Comparison of ENCODE assay signal across 24 cellular contexts in genomic region chr1:78070210-78070609, GRCh38. TPM values are rescaled to one million over a fixed set of nuclear protein-coding genes. Genes with fewer than 3 reads are reported as not detected.
DNase-seq lines count a peak whose midpoint lies in the region; ATAC-seq and TF ChIP-seq lines count a peak whose summit lies in the region.
"Had no signal": no experiment of that assay in that cellular context is flagged by ENCODE, and none has a peak within 500 bp of the region (broad histone marks: within the 10 kb centered on the region; RNA-seq: fewer than 3 reads in every experiment).

No MANE protein-coding gene starts in this region.

- H3K36me3 ChIP-seq in left ventricle myocardium inferior = no peaks in the 10 kb centered on the region
- no peaks in the 10 kb centered on the region for H3K36me3 ChIP-seq in PC-3 (ENCODE audit: low read depth, low read length)
- H3K36me3 ChIP-seq in aorta (ENCODE audit: control insufficient read depth in 1 of 2, insufficient read depth in 2 of 2, low read length in 1 of 2) = no peaks in the 10 kb centered on the region
- H3K36me3 ChIP-seq: uterus had no signal

- no peaks in the 10 kb centered on the region for H3K9me3 ChIP-seq in left ventricle myocardium inferior (replicated peaks)
- no peaks in the 10 kb centered on the region for H3K9me3 ChIP-seq in PC-3 (ENCODE audit: low read length)
- no peaks in the 10 kb centered on the region for H3K9me3 ChIP-seq in aorta (ENCODE audit: control insufficient read depth, low read length)
- H3K9me3 ChIP-seq: uterus had no signal

- no peaks in the 10 kb centered on the region for H3K9me2 ChIP-seq in PC-3 (replicated peaks; ENCODE audit: low read length)

- no peak for TF ChIP-seq CTCF in left ventricle myocardium inferior (IDR thresholded peaks at IDR 0.05; ENCODE audit: borderline replicate concordance)
- no peak for TF ChIP-seq CTCF in PC-3 (conservative IDR thresholded peaks at IDR 0.05; ENCODE audit: low read depth, low read length)
- no peak for TF ChIP-seq CTCF in foreskin keratinocyte (conservative IDR thresholded peaks at IDR 0.05)

- no peak for ATAC-seq in Right ventricle myocardium superior (ENCODE audit: poor library complexity)
- ATAC-seq in PC-3 = peak; percentile 10
- peak; percentile 1 for ATAC-seq in foreskin keratinocyte
- no peak for ATAC-seq in stimulated activated naive B cell treated with anti-CD40 and anti-IgM and Interleukin-4, amounts not matched to agents 10 μg/mL and 1 μg/mL and 100 μg/mL, for 72 hours (replicated peaks)
- no peak for ATAC-seq in GM19351 (IDR thresholded peaks at IDR 0.05; ENCODE audit: unreplicated experiment)
- ATAC-seq in naive thymus-derived CD8-positive, alpha-beta T cell = no peak
- no peak for ATAC-seq in aorta (ENCODE audit: low FRiP score)
- ATAC-seq: T-helper 17 cell had no signal

- peak overlapping the region; percentile 78 for H3K27ac ChIP-seq in left ventricle myocardium inferior (replicated peaks)
- H3K27ac ChIP-seq in PC-3 (ENCODE audit: low read length) = peak overlapping the region; percentile 90
- H3K27ac ChIP-seq in foreskin keratinocyte = peak overlapping the region; percentile 70
- peak overlapping the region in 1 of 2 donors; percentile 28 for H3K27ac ChIP-seq in aorta (ENCODE audit: low read depth in 1 of 2, low read length in 2 of 2)
- H3K27ac ChIP-seq: KMS-11 had no signal

- 57 to 73% methylated on average over 2 of the region's 2 CpGs for WGBS in aorta, 2 donors

- H3K79me2 ChIP-seq in PC-3 (ENCODE audit: low read length) = no peaks in the 10 kb centered on the region

- BruUV-seq in PC-3 (replicated peaks; lab: Mats Ljungman, UMichigan) = no TSS peak

- H3K4me3 Mint-ChIP-seq in stimulated activated naive B cell treated with anti-CD40 and anti-IgM and Interleukin-4, amounts not matched to agents 10 μg/mL and 1 μg/mL and 100 μg/mL, for 72 hours = no peak overlapping the region
- no peak overlapping the region for H3K4me3 Mint-ChIP-seq in naive thymus-derived CD8-positive, alpha-beta T cell
- H3K4me3 Mint-ChIP-seq: activated naive CD8-positive, alpha-beta T cell treated with anti-CD3 and anti-CD28 coated beads, Interleukin-2, amount 50 U/mL, for 24 hours; CD14-positive monocyte; T-helper 17 cell had no signal

- H3K9me3 Mint-ChIP-seq in stimulated activated naive B cell treated with anti-CD40 and anti-IgM and Interleukin-4, amounts not matched to agents 10 μg/mL and 1 μg/mL and 100 μg/mL, for 72 hours = no peaks in the 10 kb centered on the region
- H3K9me3 Mint-ChIP-seq in naive thymus-derived CD8-positive, alpha-beta T cell = no peaks in the 10 kb centered on the region
- H3K9me3 Mint-ChIP-seq: activated naive CD8-positive, alpha-beta T cell treated with anti-CD3 and anti-CD28 coated beads, Interleukin-2, amount 50 U/mL, for 24 hours had no signal

- POLR2A ChIA-PET in PC-3 (lab: Charles Lee; ENCODE audit: unreplicated experiment) = interaction anchor here (0.5 to 1.0 kb wide), 2 partner anchors 66 to 381 kb away, joined by 3 to 4 read pairs; partner anchors contain the start of gene DNAJB4
- POLR2A ChIA-PET in naive thymus-derived CD8-positive, alpha-beta T cell (lab: Charles Lee) = no interaction called here

- no peak overlapping the region for H3K4me3 ChIP-seq in left ventricle myocardium inferior
- peak overlapping the region; percentile 24; the same call in 1 of the 2 replicates for H3K4me3 ChIP-seq in PC-3 (ENCODE audit: low read length)
- no peak overlapping the region for H3K4me3 ChIP-seq in aorta (ENCODE audit: low read length in 2 of 2)
- H3K4me3 ChIP-seq: hepatocyte, lung, uterus had no signal

- DNase-seq in left ventricle myocardium inferior (no peak), Right ventricle myocardium superior (no peak), PC-3 (no peak), foreskin keratinocyte (peak in 1 of 2 donors; percentile 18), aorta (no peak)
- DNase-seq in stimulated activated naive B cell treated with anti-CD40 and anti-IgM and Interleukin-4, amounts not matched to agents 10 μg/mL and 1 μg/mL and 100 μg/mL, for 72 hours = no peak
- no peak for DNase-seq in naive thymus-derived CD8-positive, alpha-beta T cell
- DNase-seq: activated CD4-positive, alpha-beta T cell treated with anti-CD3 and anti-CD28 coated beads, Interleukin-2, amount 50 U/mL, for 4 hours; activated effector memory CD4-positive, alpha-beta T cell treated with anti-CD3 and anti-CD28 coated beads, Interleukin-2, amount 50 U/mL, for 16 hours; activated naive CD8-positive, alpha-beta T cell treated with anti-CD3 and anti-CD28 coated beads, Interleukin-2, amount 50 U/mL, for 24 hours; cortex of kidney; DMS 273 treated with DMSO at 0.1 percent for 48 hours; MV-4-11; NCI-H2107; SIG-M5; T-helper 17 cell; uterus had no signal

- H3K36me3 Mint-ChIP-seq in stimulated activated naive B cell treated with anti-CD40 and anti-IgM and Interleukin-4, amounts not matched to agents 10 μg/mL and 1 μg/mL and 100 μg/mL, for 72 hours = no peaks in the 10 kb centered on the region
- H3K36me3 Mint-ChIP-seq in naive thymus-derived CD8-positive, alpha-beta T cell = no peaks in the 10 kb centered on the region
- H3K36me3 Mint-ChIP-seq: CD14-positive monocyte had no signal

- peaks cover 0 to 5% of the 10 kb centered on the region in 2 donors for H3K4me1 Mint-ChIP-seq in stimulated activated naive B cell treated with anti-CD40 and anti-IgM and Interleukin-4, amounts not matched to agents 10 μg/mL and 1 μg/mL and 100 μg/mL, for 72 hours
- no peaks in the 10 kb centered on the region for H3K4me1 Mint-ChIP-seq in naive thymus-derived CD8-positive, alpha-beta T cell
- H3K4me1 Mint-ChIP-seq: T-helper 17 cell had no signal

- no peak overlapping the region for H3K27ac Mint-ChIP-seq in stimulated activated naive B cell treated with anti-CD40 and anti-IgM and Interleukin-4, amounts not matched to agents 10 μg/mL and 1 μg/mL and 100 μg/mL, for 72 hours
- H3K27ac Mint-ChIP-seq in naive thymus-derived CD8-positive, alpha-beta T cell = no peak overlapping the region
- H3K27ac Mint-ChIP-seq: activated naive CD8-positive, alpha-beta T cell treated with anti-CD3 and anti-CD28 coated beads, Interleukin-2, amount 50 U/mL, for 24 hours; T-helper 17 cell had no signal

- H3K4me1 ChIP-seq in left ventricle myocardium inferior = peaks cover 61% of the 10 kb centered on the region
- H3K4me1 ChIP-seq in PC-3 (ENCODE audit: insufficient read depth, low read length) = peaks cover 33% of the 10 kb centered on the region
- peaks cover 24% of the 10 kb centered on the region for H3K4me1 ChIP-seq in foreskin keratinocyte
- H3K4me1 ChIP-seq in aorta (ENCODE audit: control insufficient read depth in 1 of 2, insufficient read depth in 2 of 2, low read length in 2 of 2) = no peaks in the 10 kb centered on the region
- H3K4me1 ChIP-seq: uterus had no signal

- peak overlapping the region; percentile 60 for H3K9ac ChIP-seq in PC-3 (ENCODE audit: low read length)
- H3K9ac ChIP-seq: KMS-11 had no signal

- H4K20me1 ChIP-seq in PC-3 (ENCODE audit: low read length) = no peaks in the 10 kb centered on the region

- no peaks in the 10 kb centered on the region for H3F3A ChIP-seq in PC-3 (ENCODE audit: low read length, unreplicated experiment)

- peak overlapping the region; percentile 71 for H3K4me2 ChIP-seq in PC-3 (ENCODE audit: low read length)
- H3K4me2 ChIP-seq: hepatocyte, KMS-11 had no signal

- H2AFZ ChIP-seq in PC-3 (ENCODE audit: low read length) = no peak overlapping the region
- H2AFZ ChIP-seq: hepatocyte had no signal

- peaks cover 6 to 7% of the 10 kb centered on the region in 2 donors for H3K27me3 Mint-ChIP-seq in stimulated activated naive B cell treated with anti-CD40 and anti-IgM and Interleukin-4, amounts not matched to agents 10 μg/mL and 1 μg/mL and 100 μg/mL, for 72 hours
- peaks cover 1 to 22% (median 3%) of the 10 kb centered on the region in 5 donors for H3K27me3 Mint-ChIP-seq in naive thymus-derived CD8-positive, alpha-beta T cell

- CTCF ChIA-PET in PC-3 (lab: Charles Lee) = interaction anchor here (1.0 to 1.2 kb wide), 2 partner anchors 44 to 66 kb away, joined by 5 to 8 read pairs; no protein-coding TSS in a partner anchor

- intact Hi-C loops in left ventricle myocardium inferior (cut with micrococcal nuclease) = no loop called here
- intact Hi-C loops in Right ventricle myocardium superior (cut with DNase I) = no loop called here
- intact Hi-C loops in PC-3 (cut with micrococcal nuclease) = loop anchor here (1.0 to 2.0 kb wide), 3 partner anchors 31 to 65 kb away; partner anchors contain the start of gene DNAJB4
- intact Hi-C loops in aorta (cut with DNase I) = no loop called here

- H3K27me3 ChIP-seq in left ventricle myocardium inferior (ENCODE audit: low read depth) (no peaks in the 10 kb centered on the region), PC-3 (ENCODE audit: low read length) (no peaks in the 10 kb centered on the region), foreskin keratinocyte (no peaks in the 10 kb centered on the region), aorta (ENCODE audit: control insufficient read depth in 1 of 2, insufficient read depth in 2 of 2, low read length in 1 of 2) (no peaks in the 10 kb centered on the region)
- H3K27me3 ChIP-seq: hepatocyte, uterus had no signal

RNA-seq across cellular contexts. Expression of gene GIPC2, which starts 24.4 kb away (rescaled TPM):
- total RNA-seq in left ventricle myocardium inferior (2.5 TPM), Right ventricle myocardium superior (2.0 TPM), PC-3 (2014; rRNA removed) (not detected in 2 replicates), foreskin keratinocyte (0.71 TPM in 2 replicates), aorta (1 to 10 TPM; 2.8 to 7.4 TPM)
- polyA plus RNA-seq in foreskin keratinocyte (0.32 and 0.33 TPM in 2 replicates), aorta (1 to 10 TPM; 1.4 to 7.5 TPM)
- total RNA-seq in naive thymus-derived CD8-positive, alpha-beta T cell = under 1 TPM; 0.26 to 0.52 TPM
- under 1 TPM; 0.05 to 0.39 (median 0.18) TPM for polyA plus RNA-seq in naive thymus-derived CD8-positive, alpha-beta T cell
- total RNA-seq: G401, OCI-LY7 had no signal
- polyA plus RNA-seq: CD14-positive monocyte had no signal

Comparison
In these comparisons a context has a peak if more than half of its experiments do, and no peak if none do; other contexts are left out.
1. ATAC-seq: peak in PC-3 (single experiment) and foreskin keratinocyte (single experiment); none in Right ventricle myocardium superior (single experiment), stimulated activated naive B cell treated with anti-CD40 and anti-IgM and Interleukin-4, amounts not matched to agents 10 μg/mL and 1 μg/mL and 100 μg/mL, for 72 hours (0 of 2), GM19351 (single experiment), naive thymus-derived CD8-positive, alpha-beta T cell (0 of 2) and aorta (single experiment).